In genomic region chr10:129031233-129032150, GRCh38 we compare ENCODE assay signal across 8 cellular contexts.
DNase-seq lines count a peak whose midpoint lies in the region; ATAC-seq and TF ChIP-seq lines count a peak whose summit lies in the region.

No MANE protein-coding gene starts in this region.

- CTCF ChIA-PET in OCI-LY7 (lab: Charles Lee; ENCODE audit: unreplicated experiment) = no interaction called here
- CTCF ChIA-PET in activated naive CD4-positive, alpha-beta T cell treated with anti-CD3 and anti-CD28 coated beads for 36 hours (lab: Charles Lee) = interaction anchor here (0.6 to 6.5 kb wide), 14 partner anchors 8 to 1136 kb away, joined by 3 to 53 read pairs (median 3); no protein-coding TSS in a partner anchor

- H3K4me1 Mint-ChIP-seq in activated naive CD4-positive, alpha-beta T cell treated with anti-CD3 and anti-CD28 coated beads for 36 hours (ENCODE audit: low read depth) = peaks cover 38% of the 10 kb centered on the region

- peak; percentile 68 for DNase-seq in DMS 273 (lab: John Stamatoyannopoulos, UW; ENCODE audit: unreplicated experiment)
- no peak for DNase-seq in DMS 273 treated with DMSO at 0.1 percent for 48 hours (lab: John Stamatoyannopoulos, UW)
- DNase-seq in OCI-LY7 (ENCODE audit: low spot score) = peak; percentile 24
- peak; percentile 69 for DNase-seq in activated naive CD4-positive, alpha-beta T cell treated with anti-CD3 and anti-CD28 coated beads for 36 hours
- DNase-seq in left cardiac atrium = peak; percentile 58
- DNase-seq in sigmoid colon = no peak

- peaks cover 2% of the 10 kb centered on the region for H3K27me3 Mint-ChIP-seq in activated naive CD4-positive, alpha-beta T cell treated with anti-CD3 and anti-CD28 coated beads for 36 hours (ENCODE audit: low read depth)

- H3K27ac ChIP-seq in OCI-LY7 (ENCODE audit: low read depth, low read length, poor library complexity, severe bottlenecking) (no peak overlapping the region), sigmoid colon (no peak overlapping the region)

- peak overlapping the region; percentile 36 for H3K4me3 Mint-ChIP-seq in activated naive CD4-positive, alpha-beta T cell treated with anti-CD3 and anti-CD28 coated beads for 36 hours

- no TSS peak for BruUV-seq in OCI-LY7 (replicated peaks; lab: Mats Ljungman, UMichigan)

- WGBS in sigmoid colon, 2 donors = 27 to 28% methylated on average over 18 of the region's 18 CpGs

- no peaks in the 10 kb centered on the region for H3K79me2 ChIP-seq in OCI-LY7 (ENCODE audit: insufficient read depth, low read depth, low read length)

- no peaks in the 10 kb centered on the region for H3K9me2 ChIP-seq in OCI-LY7 (ENCODE audit: insufficient read depth, low read length)

- intact Hi-C loops in OCI-LY7 (cut with micrococcal nuclease; ENCODE audit: unreplicated experiment) = loop anchor here (2.0 kb wide), 2 partner anchors 301 to 1095 kb away; no protein-coding TSS in a partner anchor
- intact Hi-C loops in activated naive CD4-positive, alpha-beta T cell treated with anti-CD3 and anti-CD28 coated beads for 36 hours (cut with micrococcal nuclease) = loop anchor here (1.0 kb wide), 4 partner anchors 301 to 1148 kb away; no protein-coding TSS in a partner anchor
- intact Hi-C loops in left cardiac atrium (cut with DNase I) = loop anchor here (2.0 to 10.0 kb wide), 4 partner anchors 301 to 1093 kb away; no protein-coding TSS in a partner anchor
- intact Hi-C loops in sigmoid colon (cut with DNase I) = loop anchor here (1.0 kb wide), 1 partner anchor 940 kb away; no protein-coding TSS in a partner anchor

- no peak for TF ChIP-seq EP300 in sigmoid colon (IDR thresholded peaks at IDR 0.05)

- H3K9me3 ChIP-seq in OCI-LY7 (ENCODE audit: low read length) (no peaks in the 10 kb centered on the region), sigmoid colon (no peaks in the 10 kb centered on the region)

- no peak overlapping the region for H3K27ac Mint-ChIP-seq in activated naive CD4-positive, alpha-beta T cell treated with anti-CD3 and anti-CD28 coated beads for 36 hours

- H3K27me3 ChIP-seq in sigmoid colon = peaks cover 0 to 79% (median 43%) of the 10 kb centered on the region in 3 donors

- no peaks in the 10 kb centered on the region for H3K9me3 Mint-ChIP-seq in activated naive CD4-positive, alpha-beta T cell treated with anti-CD3 and anti-CD28 coated beads for 36 hours

- no peak overlapping the region for H2AFZ ChIP-seq in OCI-LY7 (ENCODE audit: low read length)

- ATAC-seq in HG02852 (IDR thresholded peaks at IDR 0.05; ENCODE audit: unreplicated experiment) (peak; percentile 51), left cardiac atrium (peak; percentile 93 to 96), GM18870 (IDR thresholded peaks at IDR 0.05; ENCODE audit: unreplicated experiment) (no peak)

- no peaks in the 10 kb centered on the region for H4K20me1 ChIP-seq in OCI-LY7 (ENCODE audit: insufficient read depth, low read length)

- POLR2A ChIA-PET in OCI-LY7 (lab: Charles Lee) = no interaction called here

- TF ChIP-seq CTCF in OCI-LY7 (conservative IDR thresholded peaks at IDR 0.05; ENCODE audit: low read length) (peak; percentile 88), sigmoid colon (IDR thresholded peaks at IDR 0.05) (peak; percentile 75 to 92 (median 79))

- H3K36me3 ChIP-seq in OCI-LY7 (ENCODE audit: insufficient read depth, low read length) (no peaks in the 10 kb centered on the region), sigmoid colon (no peaks in the 10 kb centered on the region)

- H3K36me3 Mint-ChIP-seq in activated naive CD4-positive, alpha-beta T cell treated with anti-CD3 and anti-CD28 coated beads for 36 hours (ENCODE audit: low read depth) = no peaks in the 10 kb centered on the region

- TF ChIP-seq POLR2A in sigmoid colon (IDR thresholded peaks at IDR 0.05) = no peak

- H3K4me2 ChIP-seq in OCI-LY7 (ENCODE audit: low read length) = no peak overlapping the region

- H3K4me3 ChIP-seq in OCI-LY7 (ENCODE audit: low read depth, low read length, poor library complexity, severe bottlenecking) (no peak overlapping the region), sigmoid colon (no peak overlapping the region)

- H3K4me1 ChIP-seq in OCI-LY7 (ENCODE audit: insufficient read depth, low read length, poor library complexity, severe bottlenecking) (no peaks in the 10 kb centered on the region), sigmoid colon (peaks cover 0 to 11% (median 6%) of the 10 kb centered on the region in 4 donors)

Comparison
In these comparisons a context has a peak if more than half of its experiments do, and no peak if none do; other contexts are left out.
1. DNase-seq: peak in DMS 273 (single experiment), OCI-LY7 (single experiment), activated naive CD4-positive, alpha-beta T cell treated with anti-CD3 and anti-CD28 coated beads for 36 hours (single experiment) and left cardiac atrium (single experiment); none in DMS 273 treated with DMSO at 0.1 percent for 48 hours (single experiment) and sigmoid colon (single experiment).